ENCODE assay signal across 1 cellular context in genomic region chr21:38476385-38476784, GRCh38.
TF ChIP-seq lines count a peak whose summit lies in the region.

No MANE protein-coding gene starts in this region.

TF ChIP-seq in K562, 482 proteins besides CTCF, POLR2A, EP300 and RAD21 (continued from another document):
- TF ChIP-seq, protein P1, sequence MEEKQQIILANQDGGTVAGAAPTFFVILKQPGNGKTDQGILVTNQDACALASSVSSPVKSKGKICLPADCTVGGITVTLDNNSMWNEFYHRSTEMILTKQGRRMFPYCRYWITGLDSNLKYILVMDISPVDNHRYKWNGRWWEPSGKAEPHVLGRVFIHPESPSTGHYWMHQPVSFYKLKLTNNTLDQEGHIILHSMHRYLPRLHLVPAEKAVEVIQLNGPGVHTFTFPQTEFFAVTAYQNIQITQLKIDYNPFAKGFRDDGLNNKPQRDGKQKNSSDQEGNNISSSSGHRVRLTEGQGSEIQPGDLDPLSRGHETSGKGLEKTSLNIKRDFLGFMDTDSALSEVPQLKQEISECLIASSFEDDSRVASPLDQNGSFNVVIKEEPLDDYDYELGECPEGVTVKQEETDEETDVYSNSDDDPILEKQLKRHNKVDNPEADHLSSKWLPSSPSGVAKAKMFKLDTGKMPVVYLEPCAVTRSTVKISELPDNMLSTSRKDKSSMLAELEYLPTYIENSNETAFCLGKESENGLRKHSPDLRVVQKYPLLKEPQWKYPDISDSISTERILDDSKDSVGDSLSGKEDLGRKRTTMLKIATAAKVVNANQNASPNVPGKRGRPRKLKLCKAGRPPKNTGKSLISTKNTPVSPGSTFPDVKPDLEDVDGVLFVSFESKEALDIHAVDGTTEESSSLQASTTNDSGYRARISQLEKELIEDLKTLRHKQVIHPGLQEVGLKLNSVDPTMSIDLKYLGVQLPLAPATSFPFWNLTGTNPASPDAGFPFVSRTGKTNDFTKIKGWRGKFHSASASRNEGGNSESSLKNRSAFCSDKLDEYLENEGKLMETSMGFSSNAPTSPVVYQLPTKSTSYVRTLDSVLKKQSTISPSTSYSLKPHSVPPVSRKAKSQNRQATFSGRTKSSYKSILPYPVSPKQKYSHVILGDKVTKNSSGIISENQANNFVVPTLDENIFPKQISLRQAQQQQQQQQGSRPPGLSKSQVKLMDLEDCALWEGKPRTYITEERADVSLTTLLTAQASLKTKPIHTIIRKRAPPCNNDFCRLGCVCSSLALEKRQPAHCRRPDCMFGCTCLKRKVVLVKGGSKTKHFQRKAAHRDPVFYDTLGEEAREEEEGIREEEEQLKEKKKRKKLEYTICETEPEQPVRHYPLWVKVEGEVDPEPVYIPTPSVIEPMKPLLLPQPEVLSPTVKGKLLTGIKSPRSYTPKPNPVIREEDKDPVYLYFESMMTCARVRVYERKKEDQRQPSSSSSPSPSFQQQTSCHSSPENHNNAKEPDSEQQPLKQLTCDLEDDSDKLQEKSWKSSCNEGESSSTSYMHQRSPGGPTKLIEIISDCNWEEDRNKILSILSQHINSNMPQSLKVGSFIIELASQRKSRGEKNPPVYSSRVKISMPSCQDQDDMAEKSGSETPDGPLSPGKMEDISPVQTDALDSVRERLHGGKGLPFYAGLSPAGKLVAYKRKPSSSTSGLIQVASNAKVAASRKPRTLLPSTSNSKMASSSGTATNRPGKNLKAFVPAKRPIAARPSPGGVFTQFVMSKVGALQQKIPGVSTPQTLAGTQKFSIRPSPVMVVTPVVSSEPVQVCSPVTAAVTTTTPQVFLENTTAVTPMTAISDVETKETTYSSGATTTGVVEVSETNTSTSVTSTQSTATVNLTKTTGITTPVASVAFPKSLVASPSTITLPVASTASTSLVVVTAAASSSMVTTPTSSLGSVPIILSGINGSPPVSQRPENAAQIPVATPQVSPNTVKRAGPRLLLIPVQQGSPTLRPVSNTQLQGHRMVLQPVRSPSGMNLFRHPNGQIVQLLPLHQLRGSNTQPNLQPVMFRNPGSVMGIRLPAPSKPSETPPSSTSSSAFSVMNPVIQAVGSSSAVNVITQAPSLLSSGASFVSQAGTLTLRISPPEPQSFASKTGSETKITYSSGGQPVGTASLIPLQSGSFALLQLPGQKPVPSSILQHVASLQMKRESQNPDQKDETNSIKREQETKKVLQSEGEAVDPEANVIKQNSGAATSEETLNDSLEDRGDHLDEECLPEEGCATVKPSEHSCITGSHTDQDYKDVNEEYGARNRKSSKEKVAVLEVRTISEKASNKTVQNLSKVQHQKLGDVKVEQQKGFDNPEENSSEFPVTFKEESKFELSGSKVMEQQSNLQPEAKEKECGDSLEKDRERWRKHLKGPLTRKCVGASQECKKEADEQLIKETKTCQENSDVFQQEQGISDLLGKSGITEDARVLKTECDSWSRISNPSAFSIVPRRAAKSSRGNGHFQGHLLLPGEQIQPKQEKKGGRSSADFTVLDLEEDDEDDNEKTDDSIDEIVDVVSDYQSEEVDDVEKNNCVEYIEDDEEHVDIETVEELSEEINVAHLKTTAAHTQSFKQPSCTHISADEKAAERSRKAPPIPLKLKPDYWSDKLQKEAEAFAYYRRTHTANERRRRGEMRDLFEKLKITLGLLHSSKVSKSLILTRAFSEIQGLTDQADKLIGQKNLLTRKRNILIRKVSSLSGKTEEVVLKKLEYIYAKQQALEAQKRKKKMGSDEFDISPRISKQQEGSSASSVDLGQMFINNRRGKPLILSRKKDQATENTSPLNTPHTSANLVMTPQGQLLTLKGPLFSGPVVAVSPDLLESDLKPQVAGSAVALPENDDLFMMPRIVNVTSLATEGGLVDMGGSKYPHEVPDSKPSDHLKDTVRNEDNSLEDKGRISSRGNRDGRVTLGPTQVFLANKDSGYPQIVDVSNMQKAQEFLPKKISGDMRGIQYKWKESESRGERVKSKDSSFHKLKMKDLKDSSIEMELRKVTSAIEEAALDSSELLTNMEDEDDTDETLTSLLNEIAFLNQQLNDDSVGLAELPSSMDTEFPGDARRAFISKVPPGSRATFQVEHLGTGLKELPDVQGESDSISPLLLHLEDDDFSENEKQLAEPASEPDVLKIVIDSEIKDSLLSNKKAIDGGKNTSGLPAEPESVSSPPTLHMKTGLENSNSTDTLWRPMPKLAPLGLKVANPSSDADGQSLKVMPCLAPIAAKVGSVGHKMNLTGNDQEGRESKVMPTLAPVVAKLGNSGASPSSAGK (IDR thresholded peaks at IDR 0.05), result no peak
- TF ChIP-seq ZNF232 (CRISPR knock-in tag; IDR thresholded peaks at IDR 0.05) (no peak), DIDO1 (tag; IDR thresholded peaks at IDR 0.05; ENCODE audit: low read depth) (peak; percentile 33; the same call in 1 of the 2 replicates), NR2C2 (CRISPR knock-in tag; IDR thresholded peaks at IDR 0.05) (no peak), NR2C2 (tag; IDR thresholded peaks at IDR 0.05) (peak; percentile 39; the same call in 1 of the 2 replicates), CBFA2T3 (IDR thresholded peaks at IDR 0.05) (peak; percentile 94), ZNF140 (CRISPR knock-in tag; IDR thresholded peaks at IDR 0.05) (no peak), TEAD4 (IDR thresholded peaks at IDR 0.05; ENCODE audit: low read length) (peak; percentile 98), TEAD4 (CRISPR knock-in tag; IDR thresholded peaks at IDR 0.05; ENCODE audit: borderline replicate concordance) (no peak), SRF (CRISPR knock-in tag; IDR thresholded peaks at IDR 0.05) (peak in 1 of 2 experiments; percentile 26; a peak in 1 of 4 replicates), NCOA1 (IDR thresholded peaks at IDR 0.05; ENCODE audit: low read depth) (peak; percentile 82), LEF1 (IDR thresholded peaks at IDR 0.05) (peak; percentile 75; the same call in 1 of the 2 replicates)
- TF ChIP-seq, protein P2, sequence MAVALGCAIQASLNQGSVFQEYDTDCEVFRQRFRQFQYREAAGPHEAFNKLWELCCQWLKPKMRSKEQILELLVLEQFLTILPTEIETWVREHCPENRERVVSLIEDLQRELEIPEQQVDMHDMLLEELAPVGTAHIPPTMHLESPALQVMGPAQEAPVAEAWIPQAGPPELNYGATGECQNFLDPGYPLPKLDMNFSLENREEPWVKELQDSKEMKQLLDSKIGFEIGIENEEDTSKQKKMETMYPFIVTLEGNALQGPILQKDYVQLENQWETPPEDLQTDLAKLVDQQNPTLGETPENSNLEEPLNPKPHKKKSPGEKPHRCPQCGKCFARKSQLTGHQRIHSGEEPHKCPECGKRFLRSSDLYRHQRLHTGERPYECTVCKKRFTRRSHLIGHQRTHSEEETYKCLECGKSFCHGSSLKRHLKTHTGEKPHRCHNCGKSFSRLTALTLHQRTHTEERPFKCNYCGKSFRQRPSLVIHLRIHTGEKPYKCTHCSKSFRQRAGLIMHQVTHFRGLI (CRISPR knock-in tag; IDR thresholded peaks at IDR 0.05), result peak; percentile 71; the same call in 1 of the 2 replicates
